9 cellular contexts compared by ENCODE assay signal in the genomic region with DNA sequence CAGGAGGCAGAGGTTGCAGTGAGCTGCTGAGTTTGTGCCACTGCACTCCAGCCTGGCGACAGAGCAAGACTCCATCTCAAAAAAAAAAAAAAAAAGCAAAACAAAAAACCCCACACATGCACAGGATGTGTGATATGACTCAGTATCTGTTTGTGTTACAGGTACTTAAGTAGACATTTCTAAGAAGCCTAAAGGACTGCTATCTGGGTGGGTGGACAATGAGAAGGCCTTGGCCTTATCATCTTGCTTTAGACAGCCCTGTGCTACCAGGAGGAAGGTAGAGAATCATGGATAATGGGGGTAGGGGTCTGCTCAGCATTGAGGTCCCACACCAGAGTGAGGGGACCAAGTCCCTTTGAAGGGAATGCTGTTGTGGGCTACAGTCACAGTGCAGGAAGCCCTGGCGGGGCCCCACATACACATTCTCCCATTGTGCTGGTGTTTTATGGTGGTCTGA. TPM values are rescaled to one million over a fixed set of nuclear protein-coding genes. Genes with fewer than 3 reads are reported as not detected.
DNase-seq lines count a peak whose midpoint lies in the region; ATAC-seq and TF ChIP-seq lines count a peak whose summit lies in the region.
"Had no signal": no experiment of that assay in that cellular context is flagged by ENCODE, and none has a peak within 500 bp of the region (broad histone marks: within the 10 kb centered on the region; RNA-seq: fewer than 3 reads in every experiment).

No MANE protein-coding gene starts in this region.

- ATAC-seq in T-helper 17 cell (peak; percentile 67), memory B cell (ENCODE audit: low read depth) (no peak), GM19324 (IDR thresholded peaks at IDR 0.05; ENCODE audit: low FRiP score, unreplicated experiment) (no peak)

- H3K4me3 Mint-ChIP-seq in T-helper 17 cell (peak overlapping the region; percentile 92), memory B cell (no peak overlapping the region)

- H3K27ac Mint-ChIP-seq in T-helper 17 cell (peak overlapping the region; percentile 100), memory B cell (peak overlapping the region; percentile 76)

- TF ChIP-seq CTCF in GM10266 (IDR thresholded peaks at IDR 0.05; ENCODE audit: control insufficient read depth, insufficient read depth, low read depth, missing control alignments): no peak

- DNase-seq in GM10266 (ENCODE audit: extremely low spot score) (peak; percentile 76), GM19240 (ENCODE audit: insufficient read length, low spot score) (peak; percentile 34), T-helper 17 cell (no peak), memory B cell (ENCODE audit: low spot score in 2 of 2) (no peak), GF-D8 (lab: John Stamatoyannopoulos, UW) (no peak), HUDEP-2 (lab: John Stamatoyannopoulos, UW; ENCODE audit: unreplicated experiment in 76 of 76) (no peak), COLO829 (ENCODE audit: low spot score) (no peak)
- DNase-seq: NCI-H526 treated with DMSO at 0.1 percent for 48 hours had no signal

- H3K9me3 ChIP-seq in T-helper 17 cell (ENCODE audit: control insufficient read depth, low read length, poor library complexity, severe bottlenecking): no peaks in the 10 kb centered on the region

- no peaks in the 10 kb centered on the region for H3K9me3 Mint-ChIP-seq in memory B cell

- no peaks in the 10 kb centered on the region for H3K27me3 Mint-ChIP-seq in T-helper 17 cell
- no peaks in the 10 kb centered on the region for H3K27me3 Mint-ChIP-seq in memory B cell

- H3K36me3 Mint-ChIP-seq in T-helper 17 cell (ENCODE audit: low read depth) (peaks cover 10% of the 10 kb centered on the region), memory B cell (peaks cover 26% of the 10 kb centered on the region)

- H3K4me1 Mint-ChIP-seq in T-helper 17 cell (peaks cover 60% of the 10 kb centered on the region), memory B cell (peaks cover 34% of the 10 kb centered on the region)

RNA-seq across cellular contexts. Expression of a gene that starts 26.7 kb away (rescaled TPM):
- total RNA-seq in T-helper 17 cell: 10 to 100 TPM; 13.2 to 15.3 TPM

RNA-seq across cellular contexts. Expression of a gene that starts 57.6 kb away (rescaled TPM):
- 10 to 100 TPM; 34.1 to 44.9 TPM for total RNA-seq in T-helper 17 cell

Comparison
In these comparisons a context has a peak if more than half of its experiments do, and no peak if none do; other contexts are left out.
1. DNase-seq: peak in GM10266 (single experiment) and GM19240 (single experiment); none in T-helper 17 cell (0 of 3), memory B cell (0 of 2), GF-D8 (single experiment), HUDEP-2 (0 of 76) and COLO829 (single experiment).